ENCODE assay signal across 8 cellular contexts in the genomic region with DNA sequence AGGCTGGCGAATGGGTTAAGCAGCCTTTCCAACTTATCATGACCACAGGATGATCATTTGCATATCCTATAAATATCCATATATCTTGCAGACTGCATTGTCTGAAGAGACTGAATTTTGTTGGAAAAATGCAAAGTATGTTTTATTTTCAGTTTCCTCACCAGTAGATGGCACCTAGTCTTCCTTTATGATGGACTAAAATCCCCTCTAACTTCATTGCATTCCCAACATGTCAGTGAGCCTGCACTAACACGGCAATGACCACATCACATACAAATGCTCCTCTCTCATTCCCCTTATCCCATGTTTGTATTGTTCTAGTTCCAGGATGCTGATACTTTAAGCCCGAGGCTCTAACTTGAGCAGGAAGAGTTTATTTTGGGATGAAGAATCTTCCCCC. TPM values are rescaled to one million over a fixed set of nuclear protein-coding genes. Genes with fewer than 3 reads are reported as not detected.
DNase-seq lines count a peak whose midpoint lies in the region; TF ChIP-seq lines count a peak whose summit lies in the region.

No MANE protein-coding gene starts in this region.

- H3K27me3 ChIP-seq in cardiac muscle cell = peaks cover 90% of the 10 kb centered on the region
- no peaks in the 10 kb centered on the region for H3K27me3 ChIP-seq in testis
- H3K27me3 ChIP-seq in tibial artery = no peaks in the 10 kb centered on the region

- TF ChIP-seq CTCF in AG04449 (IDR thresholded peaks at IDR 0.05; ENCODE audit: insufficient read depth, low read length, missing control alignments) = peak; percentile 8
- no peak for TF ChIP-seq CTCF in HEK293 (tag by site-specific recombination; IDR thresholded peaks at IDR 0.05)
- peak; percentile 39 for TF ChIP-seq CTCF in cardiac muscle cell (IDR thresholded peaks at IDR 0.05; ENCODE audit: low read depth, low read length)
- peak in 2 of 3 experiments; percentile 17 to 37 for TF ChIP-seq CTCF in testis (IDR thresholded peaks at IDR 0.05)
- TF ChIP-seq CTCF in tibial artery (IDR thresholded peaks at IDR 0.05) = peak in 1 of 2 experiments; percentile 25

- H3K36me3 ChIP-seq in HEK293 (ENCODE audit: control insufficient read depth in 2 of 2, insufficient read depth in 1 of 2, low read length in 2 of 2) (no peaks in the 10 kb centered on the region), SK-N-MC (ENCODE audit: insufficient read depth, low read length) (no peaks in the 10 kb centered on the region), cardiac muscle cell (no peaks in the 10 kb centered on the region), testis (ENCODE audit: low read depth, missing control alignments) (no peaks in the 10 kb centered on the region), tibial artery (no peaks in the 10 kb centered on the region)

- 0 out of 2 replicates have a peak, but pooled peaks cover 3% of the 10 kb centered on the region for H3K4me1 ChIP-seq in HEK293 (ENCODE audit: control insufficient read depth, insufficient read depth, low read length)
- H3K4me1 ChIP-seq in cardiac muscle cell (ENCODE audit: low read depth) = no peaks in the 10 kb centered on the region
- no peaks in the 10 kb centered on the region for H3K4me1 ChIP-seq in testis
- peaks cover 0 to 6% (median 0%) of the 10 kb centered on the region in 4 donors for H3K4me1 ChIP-seq in tibial artery

- DNase-seq in AG04449 (ENCODE audit: low read depth, low spot score) = peak; percentile 31
- DNase-seq in SK-N-MC (ENCODE audit: low read depth, low spot score) = peak; percentile 37
- peak in 1 of 2 donors; percentile 64 for DNase-seq in cardiac muscle cell (ENCODE audit: low read depth in 1 of 2, low spot score in 1 of 2)
- no peak for DNase-seq in testis
- no peak for DNase-seq in activated CD8-positive, alpha-beta memory T cell treated with anti-CD3 and anti-CD28 coated beads, Interleukin-2, amount 50 U/mL, for 48 hours
- DNase-seq in tibial artery = no peak
- DNase-seq in stimulated activated CD8-positive, alpha-beta memory T cell treated with anti-CD3 and anti-CD28 coated beads, Interleukin-4, amount 100 ng/mL, for 48 hours = no peak

- CTCF ChIA-PET in AG04449 (lab: Yijun Ruan, JAX) (interaction anchor here (0.9 kb wide), 1 partner anchor 190 kb away, joined by 3 read pairs; no protein-coding TSS in a partner anchor), HEK293 (lab: Yijun Ruan, JAX) (no interaction called here)

- intact Hi-C loops in testis (cut with DNase I; ENCODE audit: low total_unique reads) = no loop called here
- intact Hi-C loops in tibial artery (cut with DNase I; ENCODE audit: low total_unique reads) = no loop called here

- no peak overlapping the region for H3K27ac ChIP-seq in HEK293 (ENCODE audit: extremely low read depth, low read depth, low read length)
- H3K27ac ChIP-seq in SK-N-MC = no peak overlapping the region
- no peak overlapping the region for H3K27ac ChIP-seq in cardiac muscle cell
- no peak overlapping the region for H3K27ac ChIP-seq in testis
- H3K27ac ChIP-seq in tibial artery = no peak overlapping the region

- POLR2A ChIA-PET in AG04449 (lab: Yijun Ruan, JAX) = no interaction called here
- POLR2A ChIA-PET in HEK293 (lab: Yijun Ruan, JAX) = no interaction called here

- H3K4me3 ChIP-seq in AG04449 (ENCODE audit: low read depth, low read length) = no peak overlapping the region
- no peak overlapping the region for H3K4me3 ChIP-seq in HEK293 (ENCODE audit: low read depth, low read length)
- H3K4me3 ChIP-seq in SK-N-MC = peak overlapping the region; percentile 59
- no peak overlapping the region for H3K4me3 ChIP-seq in cardiac muscle cell
- H3K4me3 ChIP-seq in testis = no peak overlapping the region
- no peak overlapping the region for H3K4me3 ChIP-seq in tibial artery

- TF ChIP-seq POLR2A in testis (IDR thresholded peaks at IDR 0.05) = no peak

- no peak overlapping the region for H3K9ac ChIP-seq in SK-N-MC (ENCODE audit: insufficient read length)

- H3K9me3 ChIP-seq in HEK293 (ENCODE audit: control insufficient read depth, insufficient read depth, low read depth, low read length) = no peaks in the 10 kb centered on the region
- H3K9me3 ChIP-seq in SK-N-MC (ENCODE audit: low read depth, low read length) = no peaks in the 10 kb centered on the region
- H3K9me3 ChIP-seq in cardiac muscle cell (ENCODE audit: low read depth) = no peaks in the 10 kb centered on the region
- no peaks in the 10 kb centered on the region for H3K9me3 ChIP-seq in testis
- H3K9me3 ChIP-seq in tibial artery = no peaks in the 10 kb centered on the region

- WGBS in testis, 2 donors = 31 to 42% methylated on average over 3 of the region's 3 CpGs

TF ChIP-seq in HEK293, 187 proteins besides CTCF, POLR2A, EP300 and RAD21:
- TF ChIP-seq ZNF366 (tag by site-specific recombination; conservative IDR thresholded peaks at IDR 0.05) (0 out of 2 replicates have a peak, but pooled peaks have one; percentile 27), ZNF311 (tag by site-specific recombination; IDR thresholded peaks at IDR 0.05; ENCODE audit: borderline replicate concordance) (no peak), ZNF510 (tag by site-specific recombination; IDR thresholded peaks at IDR 0.05; ENCODE audit: insufficient replicate concordance) (no peak), MZF1 (tag by site-specific recombination; IDR thresholded peaks at IDR 0.05; ENCODE audit: borderline replicate concordance) (peak; percentile 95), KLF1 (tag by site-specific recombination; IDR thresholded peaks at IDR 0.05) (no peak), ZNF654 (tag by site-specific recombination; IDR thresholded peaks at IDR 0.05; ENCODE audit: low read depth) (peak; percentile 63), ZNF155 (tag by site-specific recombination; IDR thresholded peaks at IDR 0.05) (no peak)
- TF ChIP-seq, protein P1, sequence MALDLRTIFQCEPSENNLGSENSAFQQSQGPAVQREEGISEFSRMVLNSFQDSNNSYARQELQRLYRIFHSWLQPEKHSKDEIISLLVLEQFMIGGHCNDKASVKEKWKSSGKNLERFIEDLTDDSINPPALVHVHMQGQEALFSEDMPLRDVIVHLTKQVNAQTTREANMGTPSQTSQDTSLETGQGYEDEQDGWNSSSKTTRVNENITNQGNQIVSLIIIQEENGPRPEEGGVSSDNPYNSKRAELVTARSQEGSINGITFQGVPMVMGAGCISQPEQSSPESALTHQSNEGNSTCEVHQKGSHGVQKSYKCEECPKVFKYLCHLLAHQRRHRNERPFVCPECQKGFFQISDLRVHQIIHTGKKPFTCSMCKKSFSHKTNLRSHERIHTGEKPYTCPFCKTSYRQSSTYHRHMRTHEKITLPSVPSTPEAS (tag by site-specific recombination; IDR thresholded peaks at IDR 0.05) = no peak
- TF ChIP-seq, protein P2, sequence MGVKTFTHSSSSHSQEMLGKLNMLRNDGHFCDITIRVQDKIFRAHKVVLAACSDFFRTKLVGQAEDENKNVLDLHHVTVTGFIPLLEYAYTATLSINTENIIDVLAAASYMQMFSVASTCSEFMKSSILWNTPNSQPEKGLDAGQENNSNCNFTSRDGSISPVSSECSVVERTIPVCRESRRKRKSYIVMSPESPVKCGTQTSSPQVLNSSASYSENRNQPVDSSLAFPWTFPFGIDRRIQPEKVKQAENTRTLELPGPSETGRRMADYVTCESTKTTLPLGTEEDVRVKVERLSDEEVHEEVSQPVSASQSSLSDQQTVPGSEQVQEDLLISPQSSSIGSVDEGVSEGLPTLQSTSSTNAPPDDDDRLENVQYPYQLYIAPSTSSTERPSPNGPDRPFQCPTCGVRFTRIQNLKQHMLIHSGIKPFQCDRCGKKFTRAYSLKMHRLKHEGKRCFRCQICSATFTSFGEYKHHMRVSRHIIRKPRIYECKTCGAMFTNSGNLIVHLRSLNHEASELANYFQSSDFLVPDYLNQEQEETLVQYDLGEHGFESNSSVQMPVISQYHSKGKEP (tag by site-specific recombination; IDR thresholded peaks at IDR 0.05) = peak; percentile 70; the same call in 1 of the 2 replicates

RNA-seq across cellular contexts. Expression of a gene that starts 24.7 kb away (rescaled TPM):
- total RNA-seq in cardiac muscle cell (not detected in 2 replicates), testis (1 to 10 TPM; 2.5 to 3.7 TPM)
- polyA plus RNA-seq in cardiac muscle cell (not detected in 2 replicates), testis (ENCODE audit: insufficient read depth, low read depth, low replicate concordance) (31.2 TPM)

Comparison
In these comparisons a context has a peak if more than half of its experiments do, and no peak if none do; other contexts are left out.
1. DNase-seq: peak in AG04449 (single experiment) and SK-N-MC (single experiment); none in testis (single experiment), activated CD8-positive, alpha-beta memory T cell treated with anti-CD3 and anti-CD28 coated beads, Interleukin-2, amount 50 U/mL, for 48 hours (single experiment), tibial artery (0 of 2) and stimulated activated CD8-positive, alpha-beta memory T cell treated with anti-CD3 and anti-CD28 coated beads, Interleukin-4, amount 100 ng/mL, for 48 hours (single experiment).